In genomic region chr11:31218847-31219246, GRCh38 we compare ENCODE assay signal across 25 cellular contexts.
"Had no signal": no experiment of that assay in that cellular context is flagged by ENCODE, and none has a peak within 500 bp of the region (broad histone marks: within the 10 kb centered on the region; RNA-seq: fewer than 3 reads in every experiment).

No MANE protein-coding gene starts in this region.

- H3K4me3 ChIP-seq: body of pancreas, coronary artery, dorsolateral prefrontal cortex, esophagus squamous epithelium, left ventricle myocardium inferior, lung, ovary, skin epidermis, thoracic aorta had no signal

- FAIRE-seq: endothelial cell of umbilical vein, frontal cortex, islet of Langerhans had no signal

- H3K27ac ChIP-seq: body of pancreas, coronary artery, dorsolateral prefrontal cortex, esophagus squamous epithelium, left ventricle myocardium inferior, ovary, skin epidermis, thoracic aorta had no signal

- DNase-seq: activated B cell treated with CpG ODN at 0.5 μM for 24 hours; activated CD4-positive, alpha-beta T cell treated with anti-CD3 and anti-CD28 coated beads, Interleukin-2, amount 50 U/mL, for 1 hour; activated CD8-positive, alpha-beta memory T cell treated with anti-CD3 and anti-CD28 coated beads, Interleukin-2, amount 10 ng/mL, durations not matched to agents 7 days and 5 days; activated CD8-positive, alpha-beta T cell treated with anti-CD3 and anti-CD28 coated beads for 36 hours; activated naive CD4-positive, alpha-beta T cell; activated T-cell treated with anti-CD3 and anti-CD28 coated beads, Interleukin-2, amount 50 U/mL, for 72 hours; body of pancreas; dorsolateral prefrontal cortex; effector memory CD8-positive, alpha-beta T cell; esophagus squamous epithelium; left ventricle myocardium inferior; ovary; retina; stimulated activated CD4-positive, alpha-beta T cell treated with anti-CD3 and anti-CD28 coated beads, Interleukin-4, amount 100 ng/mL, for 24 hours; T-helper 1 cell had no signal

- ATAC-seq: activated CD8-positive, alpha-beta memory T cell treated with anti-CD3 and anti-CD28 coated beads, Interleukin-2, amount 10 ng/mL, durations not matched to agents 7 days and 5 days; activated CD8-positive, alpha-beta T cell treated with anti-CD3 and anti-CD28 coated beads for 36 hours; activated naive CD4-positive, alpha-beta T cell treated with anti-CD3 and anti-CD28 coated beads, Interleukin-2, amount 50 U/mL, for 72 hours; activated T-cell treated with anti-CD3 and anti-CD28 coated beads, Interleukin-2, amount 50 U/mL, for 72 hours; body of pancreas; effector memory CD8-positive, alpha-beta T cell; sciatic nerve; stimulated activated effector memory CD8-positive, alpha-beta T cell treated with anti-CD3 and anti-CD28 coated beads, Interleukin-12 subunit alpha, Interleukin-12 subunit beta, amount 100 ng/mL, for 72 hours had no signal

- H3K9me3 ChIP-seq: body of pancreas, esophagus squamous epithelium, left ventricle myocardium inferior, ovary, thoracic aorta had no signal

- H3K36me3 ChIP-seq: esophagus squamous epithelium, left ventricle myocardium inferior, ovary, thoracic aorta had no signal

- H3K27me3 ChIP-seq: body of pancreas, esophagus squamous epithelium, ovary had no signal

- H3K4me1 ChIP-seq: body of pancreas, esophagus squamous epithelium, left ventricle myocardium inferior had no signal
